ENCODE assay signal across 7 cellular contexts in the genomic region with DNA sequence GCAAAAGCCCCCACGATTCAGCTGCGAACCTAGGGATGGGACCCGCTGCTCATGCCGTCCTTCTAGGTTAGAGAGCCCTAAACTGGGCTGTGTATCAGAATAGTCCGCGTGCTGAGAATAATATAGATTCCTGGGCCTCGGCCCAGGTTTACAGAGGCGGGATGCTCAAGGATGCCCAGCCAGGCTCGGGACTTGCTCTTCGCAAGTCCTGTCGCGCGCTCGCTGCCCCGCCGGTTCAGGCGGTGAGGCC. TPM values are rescaled to one million over a fixed set of nuclear protein-coding genes. Genes with fewer than 3 reads are reported as not detected.
A peak's percentile ranks its signal among the peaks of the same experiment; 100 is the strongest.
DNase-seq lines count a peak whose midpoint lies in the region; ATAC-seq and TF ChIP-seq lines count a peak whose summit lies in the region.

No MANE protein-coding gene starts in this region.

- H3K9me3 Mint-ChIP-seq in activated CD4-positive, alpha-beta memory T cell treated with anti-CD3 and anti-CD28 coated beads, Interleukin-2, amount 10 ng/mL, durations not matched to agents 7 days and 5 days = no peaks in the 10 kb centered on the region

- POLR2A ChIA-PET in HEK293T (lab: Yijun Ruan, JAX) = interaction anchor here (1.0 to 3.5 kb wide), 22 partner anchors 9 to 387 kb away, joined by 3 to 14 read pairs (median 5); partner anchors contain the start of gene SLC13A4
- POLR2A ChIA-PET in activated CD4-positive, alpha-beta memory T cell treated with anti-CD3 and anti-CD28 coated beads, Interleukin-2, amount 10 ng/mL, durations not matched to agents 7 days and 5 days (lab: Charles Lee) = interaction anchor here (0.7 to 4.2 kb wide), 8 partner anchors 12 to 1202 kb away, joined by 3 to 45 read pairs (median 4); partner anchors contain the start of genes CNOT4 and TMEM140

- H3K36me3 Mint-ChIP-seq in activated CD4-positive, alpha-beta memory T cell treated with anti-CD3 and anti-CD28 coated beads, Interleukin-2, amount 10 ng/mL, durations not matched to agents 7 days and 5 days (ENCODE audit: low read depth) = peaks cover 3% of the 10 kb centered on the region

- DNase-seq in HEK293T (ENCODE audit: extremely low spot score) = no peak
- no peak for DNase-seq in activated CD4-positive, alpha-beta memory T cell treated with anti-CD3 and anti-CD28 coated beads, Interleukin-2, amount 10 ng/mL, durations not matched to agents 7 days and 5 days
- no peak for DNase-seq in activated effector memory CD4-positive, alpha-beta T cell treated with anti-CD3 and anti-CD28 coated beads, Interleukin-2, amount 50 U/mL, for 16 hours
- no peak for DNase-seq in stimulated activated CD4-positive, alpha-beta T cell treated with anti-CD3 and anti-CD28 coated beads, Interleukin-4, amount 100 ng/mL, for 4 hours

- H3K9ac ChIP-seq in iPS-18a (ENCODE audit: low read length) = peak overlapping the region; percentile 59
- peak overlapping the region; percentile 86 to 91 for H3K9ac ChIP-seq in stomach smooth muscle (ENCODE audit: low read length in 2 of 2)

- no peaks in the 10 kb centered on the region for H3K27me3 Mint-ChIP-seq in activated CD4-positive, alpha-beta memory T cell treated with anti-CD3 and anti-CD28 coated beads, Interleukin-2, amount 10 ng/mL, durations not matched to agents 7 days and 5 days

- no peaks in the 10 kb centered on the region for H3K4me1 ChIP-seq in iPS-18a (ENCODE audit: control insufficient read depth, low read depth, low read length)
- H3K4me1 ChIP-seq in stomach smooth muscle (ENCODE audit: control insufficient read depth, insufficient read depth, low read length) = peaks cover 12% of the 10 kb centered on the region

- no peak overlapping the region for H3K27ac ChIP-seq in iPS-18a (ENCODE audit: low read length)
- H3K27ac ChIP-seq in stomach smooth muscle (ENCODE audit: low read length) = peak overlapping the region; percentile 91

- H3K36me3 ChIP-seq in iPS-18a (ENCODE audit: control insufficient read depth, low read depth, low read length) (no peaks in the 10 kb centered on the region), stomach smooth muscle (ENCODE audit: control insufficient read depth in 2 of 2, insufficient read depth in 2 of 2, low read length in 2 of 2) (no peaks in the 10 kb centered on the region)

- ATAC-seq in HG02885 (IDR thresholded peaks at IDR 0.05; ENCODE audit: poor library complexity, unreplicated experiment) = no peak

- H3K27ac Mint-ChIP-seq in activated CD4-positive, alpha-beta memory T cell treated with anti-CD3 and anti-CD28 coated beads, Interleukin-2, amount 10 ng/mL, durations not matched to agents 7 days and 5 days = peak overlapping the region; percentile 69

- no peaks in the 10 kb centered on the region for H3K9me3 ChIP-seq in iPS-18a (ENCODE audit: control insufficient read depth, low read depth, low read length)
- H3K9me3 ChIP-seq in stomach smooth muscle (ENCODE audit: control insufficient read depth in 2 of 2, low read length in 2 of 2) = no peaks in the 10 kb centered on the region

- H3K4me3 ChIP-seq in iPS-18a (ENCODE audit: low read length) (peak overlapping the region; percentile 100), stomach smooth muscle (ENCODE audit: low read length in 2 of 2) (peak overlapping the region; percentile 69 to 96)

- CTCF ChIA-PET in HEK293T (lab: Yijun Ruan, JAX) = interaction anchor here (1.0 kb wide), 2 partner anchors 10 to 46 kb away, joined by 3 to 6 read pairs; no protein-coding TSS in a partner anchor
- CTCF ChIA-PET in activated CD4-positive, alpha-beta memory T cell treated with anti-CD3 and anti-CD28 coated beads, Interleukin-2, amount 10 ng/mL, durations not matched to agents 7 days and 5 days (lab: Charles Lee) = interaction anchor here (0.9 to 3.6 kb wide), 12 partner anchors 9 to 388 kb away, joined by 3 to 29 read pairs (median 4); no protein-coding TSS in a partner anchor

- H3K27me3 ChIP-seq in iPS-18a (ENCODE audit: control insufficient read depth, insufficient read depth, low read length) = no peaks in the 10 kb centered on the region
- H3K27me3 ChIP-seq in stomach smooth muscle (ENCODE audit: control insufficient read depth in 1 of 2, insufficient read depth in 2 of 2, low read length in 2 of 2) = no peaks in the 10 kb centered on the region

- H3K4me3 Mint-ChIP-seq in activated CD4-positive, alpha-beta memory T cell treated with anti-CD3 and anti-CD28 coated beads, Interleukin-2, amount 10 ng/mL, durations not matched to agents 7 days and 5 days = peak overlapping the region; percentile 85

- H3K4me1 Mint-ChIP-seq in activated CD4-positive, alpha-beta memory T cell treated with anti-CD3 and anti-CD28 coated beads, Interleukin-2, amount 10 ng/mL, durations not matched to agents 7 days and 5 days = peaks cover 37% of the 10 kb centered on the region

TF ChIP-seq in HEK293T, 16 proteins besides CTCF, POLR2A, EP300 and RAD21:
- TF ChIP-seq L3MBTL2 (conservative IDR thresholded peaks at IDR 0.05) (peak; percentile 79), ELF4 (IDR thresholded peaks at IDR 0.05) (peak; percentile 79; the same call in 1 of the 2 replicates), FOXM1 (IDR thresholded peaks at IDR 0.05; ENCODE audit: borderline replicate concordance) (no peak), PKNOX1 (IDR thresholded peaks at IDR 0.05) (no peak), ZNF384 (IDR thresholded peaks at IDR 0.05) (no peak), NFRKB (IDR thresholded peaks at IDR 0.05) (peak; percentile 37; the same call in 1 of the 2 replicates), TARDBP (IDR thresholded peaks at IDR 0.05) (no peak), CTBP1 (IDR thresholded peaks at IDR 0.05; ENCODE audit: borderline replicate concordance) (peak; percentile 40; the same call in 1 of the 2 replicates)

RNA-seq across cellular contexts. Expression of gene STMP1, which starts 0.3 kb away (rescaled TPM):
- 10 to 100 TPM; 19.7 to 20.5 TPM for total RNA-seq in activated CD4-positive, alpha-beta memory T cell treated with anti-CD3 and anti-CD28 coated beads, Interleukin-2, amount 10 ng/mL, durations not matched to agents 7 days and 5 days
